ENCODE assay signal across 8 cellular contexts in genomic region chr19:3762130-3762473, GRCh38. TPM values are rescaled to one million over a fixed set of nuclear protein-coding genes. Genes with fewer than 3 reads are reported as not detected.
DNase-seq lines count a peak whose midpoint lies in the region; ATAC-seq and TF ChIP-seq lines count a peak whose summit lies in the region.

No MANE protein-coding gene starts in this region.

- peak overlapping the region; percentile 96 for H3K27ac ChIP-seq in RWPE1
- H3K27ac ChIP-seq in trophoblast cell (ENCODE audit: low read depth, low read length): no peak overlapping the region

- H4K91ac ChIP-seq in trophoblast cell (ENCODE audit: low read depth, low read length): peak overlapping the region; percentile 83

- H3K14ac ChIP-seq in trophoblast cell (ENCODE audit: low read length): no peak overlapping the region

- no CpG with 5 or more reads among the region's 1 CpG for WGBS in trophoblast cell (ENCODE audit: extremely low coverage, insufficient coverage, insufficient read length)

- H3K9me3 ChIP-seq in trophoblast cell (ENCODE audit: insufficient read depth, low read depth, low read length): no peaks in the 10 kb centered on the region

- H3K4me3 ChIP-seq in GM12864 (ENCODE audit: low read depth, low read length) (peak overlapping the region; percentile 87; the same call in 1 of the 2 replicates), epithelial cell of proximal tubule (ENCODE audit: low read depth, low read length) (peak overlapping the region; percentile 100), trophoblast cell (ENCODE audit: low read depth, low read length) (no peak overlapping the region)

- no peak for ATAC-seq in GM18858 (IDR thresholded peaks at IDR 0.05; ENCODE audit: unreplicated experiment)

- H3K18ac ChIP-seq in trophoblast cell (ENCODE audit: low read length): no peak overlapping the region

- no peak overlapping the region for H2BK5ac ChIP-seq in trophoblast cell (ENCODE audit: low read depth, low read length, poor library complexity)

- peak overlapping the region; percentile 95 for H2AFZ ChIP-seq in trophoblast cell (ENCODE audit: insufficient read depth, low read length, poor library complexity)

- DNase-seq in GM12864 (ENCODE audit: low read depth): no peak
- DNase-seq in RWPE1 (ENCODE audit: low spot score): no peak
- DNase-seq in epithelial cell of proximal tubule (ENCODE audit: low read depth): no peak
- no peak for DNase-seq in trophoblast cell
- no peak for DNase-seq in NCI-H2029 treated with DMSO at 0.1 percent for 48 hours (lab: John Stamatoyannopoulos, UW)
- DNase-seq in stimulated activated CD4-positive, alpha-beta T cell treated with anti-CD3 and anti-CD28 coated beads, Interleukin-12 subunit alpha, Interleukin-12 subunit beta, amount 100 ng/mL, for 4 hours: no peak
- DNase-seq in effector CD4-positive, alpha-beta T cell: no peak

- no peak overlapping the region for H3K23ac ChIP-seq in trophoblast cell (ENCODE audit: low read length)

- peaks cover 0 to 4% of the 10 kb centered on the region in 2 experiments for H3K4me1 ChIP-seq in trophoblast cell (ENCODE audit: control insufficient read depth in 1 of 2, insufficient read depth in 2 of 2, low read length in 2 of 2)

- H3K4ac ChIP-seq in trophoblast cell (ENCODE audit: low read depth, low read length): peak overlapping the region; percentile 21

- peaks cover 29 to 34% of the 10 kb centered on the region in 2 experiments for H3K36me3 ChIP-seq in trophoblast cell (ENCODE audit: control insufficient read depth in 1 of 2, insufficient read depth in 2 of 2, low read length in 2 of 2)

- H3K79me2 ChIP-seq in trophoblast cell (ENCODE audit: control insufficient read depth, insufficient read depth, low read length, poor library complexity): peaks cover 10% of the 10 kb centered on the region

- peaks cover 7% of the 10 kb centered on the region for H3K79me1 ChIP-seq in trophoblast cell (ENCODE audit: low read length)

- POLR2A ChIA-PET in RWPE1 (lab: Yijun Ruan, JAX; ENCODE audit: low non-redundant PET): interaction anchor here (0.5 to 0.6 kb wide), 2 partner anchors 72 to 296 kb away, joined by 3 read pairs; no protein-coding TSS in a partner anchor

- CTCF ChIA-PET in RWPE1 (lab: Yijun Ruan, JAX): interaction anchor here (0.6 to 0.7 kb wide), 2 partner anchors 62 to 141 kb away, joined by 3 to 6 read pairs; no protein-coding TSS in a partner anchor

- H3K27me3 ChIP-seq in trophoblast cell (ENCODE audit: insufficient read depth, low read length): no peaks in the 10 kb centered on the region

- peak overlapping the region; percentile 96 for H4K8ac ChIP-seq in trophoblast cell (ENCODE audit: low read depth, low read length)

- TF ChIP-seq CTCF in GM12864 (IDR thresholded peaks at IDR 0.05; ENCODE audit: low read depth, low read length, missing control alignments) (no peak), RWPE1 (conservative IDR thresholded peaks at IDR 0.05; ENCODE audit: low read depth) (no peak), epithelial cell of proximal tubule (conservative IDR thresholded peaks at IDR 0.05; ENCODE audit: low read depth, low read length) (no peak)

- H4K12ac ChIP-seq in trophoblast cell (ENCODE audit: low read depth, low read length): peak overlapping the region; percentile 70

- H2BK120ac ChIP-seq in trophoblast cell (ENCODE audit: insufficient read depth, low read length, poor library complexity): no peak overlapping the region

- H3K9ac ChIP-seq in trophoblast cell (ENCODE audit: low read length): no peak overlapping the region

- H3K4me2 ChIP-seq in trophoblast cell (ENCODE audit: low read length): no peak overlapping the region

- H2AK5ac ChIP-seq in trophoblast cell (ENCODE audit: low read length): no peak overlapping the region

- peak overlapping the region; percentile 77 for H2BK12ac ChIP-seq in trophoblast cell (ENCODE audit: low read length)

RNA-seq across cellular contexts. Expression of gene MRPL54, which starts 0.4 kb away (rescaled TPM):
- total RNA-seq in epithelial cell of proximal tubule: 102 and 105 TPM in 2 replicates
- 39.6 and 39.9 TPM in 2 replicates for polyA plus RNA-seq in trophoblast cell (2013)

RNA-seq across cellular contexts. Expression of gene APBA3, which starts 0.6 kb away (rescaled TPM):
- total RNA-seq in epithelial cell of proximal tubule: 24.6 and 25.8 TPM in 2 replicates
- polyA plus RNA-seq in trophoblast cell (2013): 26.2 and 27.1 TPM in 2 replicates

RNA-seq across cellular contexts. Expression of gene RAX2, which starts 9.9 kb away (rescaled TPM):
- not detected in 2 replicates for total RNA-seq in epithelial cell of proximal tubule
- polyA plus RNA-seq in trophoblast cell (2013): not detected in 2 replicates

RNA-seq across cellular contexts. Expression of gene MATK, which starts 24.1 kb away (rescaled TPM):
- 0.29 TPM in 1 of 2 replicates, not detected in the other for total RNA-seq in epithelial cell of proximal tubule
- 0.40 and 0.56 TPM in 2 replicates for polyA plus RNA-seq in trophoblast cell (2013)

RNA-seq across cellular contexts. Expression of gene TJP3, which starts 53.9 kb away (rescaled TPM):
- total RNA-seq in epithelial cell of proximal tubule: 1.9 and 3.8 TPM in 2 replicates
- polyA plus RNA-seq in trophoblast cell (2013): 117 and 137 TPM in 2 replicates
